In genomic region chr2:72955188-72956049, GRCh38 we compare ENCODE assay signal across 1 cellular context.
TF ChIP-seq lines count a peak whose summit lies in the region.

No MANE protein-coding gene starts in this region.

TF ChIP-seq in H1, 55 proteins besides CTCF, POLR2A, EP300 and RAD21 (continued from another document):
- TF ChIP-seq SIN3A (conservative IDR thresholded peaks at IDR 0.05 in 1 of 2, IDR thresholded peaks at IDR 0.05 in 1 of 2; ENCODE audit: low read depth in 1 of 2, low read length in 2 of 2) (no peak), POU5F1 (IDR thresholded peaks at IDR 0.05; ENCODE audit: low read depth, low read length) (no peak), CBX8 (IDR thresholded peaks at IDR 0.05; ENCODE audit: borderline replicate concordance, low read depth, low read length) (no peak), SAP30 (IDR thresholded peaks at IDR 0.05; ENCODE audit: insufficient read depth, insufficient replicate concordance, low read length) (no peak), BCL11A (IDR thresholded peaks at IDR 0.05; ENCODE audit: low read depth in 2 of 2, low read length in 2 of 2) (no peak), SIRT6 (IDR thresholded peaks at IDR 0.05; ENCODE audit: low read length) (no peak), KDM1A (IDR thresholded peaks at IDR 0.05; ENCODE audit: borderline replicate concordance, low read length) (no peak), FOSL1 (IDR thresholded peaks at IDR 0.05; ENCODE audit: insufficient read depth, low read depth, low read length) (no peak), EGR1 (IDR thresholded peaks at IDR 0.05; ENCODE audit: borderline replicate concordance, low read depth, low read length) (no peak), SRF (IDR thresholded peaks at IDR 0.05; ENCODE audit: low read depth, low read length) (no peak), POLR2AphosphoS5 (IDR thresholded peaks at IDR 0.05; ENCODE audit: low read depth, low read length) (no peak), CTBP2 (IDR thresholded peaks at IDR 0.05; ENCODE audit: borderline replicate concordance, insufficient read depth, insufficient read length, low read length) (no peak), NANOG (IDR thresholded peaks at IDR 0.05; ENCODE audit: insufficient read depth, low read depth, low read length, poor library complexity, severe bottlenecking) (no peak)
